In the genomic region with DNA sequence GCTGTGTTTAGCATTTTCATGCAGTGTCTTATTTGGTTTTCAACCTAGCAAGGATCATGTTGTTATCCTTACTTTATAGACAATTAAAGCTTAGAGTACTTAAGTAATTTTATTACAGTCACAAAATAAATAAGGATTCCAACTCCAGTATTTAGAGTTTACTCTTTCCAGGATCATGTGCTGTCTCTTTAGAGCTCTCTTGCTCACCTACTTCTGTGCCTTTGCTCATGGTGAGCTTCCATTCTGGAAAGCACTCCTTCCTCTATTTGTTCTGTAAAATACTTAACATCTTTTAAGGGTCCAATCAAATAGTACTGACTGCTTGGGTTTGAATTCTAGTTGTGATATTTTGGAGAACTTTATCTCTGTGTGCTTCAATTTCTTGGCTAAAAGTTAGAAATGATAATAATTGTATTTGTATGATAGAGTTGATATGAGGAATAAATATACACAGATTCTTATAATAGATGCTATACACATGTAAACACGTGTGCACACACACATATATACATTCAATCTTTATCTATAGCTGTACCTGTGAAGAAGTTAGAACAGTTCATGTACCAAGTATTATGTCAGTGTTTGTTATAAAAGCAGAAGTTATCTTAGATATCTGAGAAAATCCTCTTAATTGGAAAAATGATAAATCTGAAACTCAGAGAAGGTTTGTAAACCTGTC, we compare ENCODE assay signal across 21 cellular contexts. TPM values are rescaled to one million over a fixed set of nuclear protein-coding genes. Genes with fewer than 3 reads are reported as not detected.
"Had no signal": no experiment of that assay in that cellular context is flagged by ENCODE, and none has a peak within 500 bp of the region (broad histone marks: within the 10 kb centered on the region; RNA-seq: fewer than 3 reads in every experiment).

No MANE protein-coding gene starts in this region.

- H3K9me3 ChIP-seq: esophagus squamous epithelium, lower lobe of right lung, ovary, right lobe of liver, suprapubic skin, upper lobe of right lung had no signal

- H3K4me3 ChIP-seq: esophagus squamous epithelium, lower lobe of right lung, ovary, right lobe of liver, smooth muscle cell, suprapubic skin, upper lobe of right lung had no signal

- H3K4me3 Mint-ChIP-seq: activated naive CD8-positive, alpha-beta T cell treated with anti-CD3 and anti-CD28 coated beads, Interleukin-2, amount 50 U/mL, for 24 hours; activated T-helper 17 cell treated with anti-CD3 and anti-CD28 coated beads, Interleukin-2, amount 50 U/mL, for 72 hours; stimulated activated naive CD8-positive, alpha-beta T cell treated with anti-CD3 and anti-CD28 coated beads, Interleukin-15, Interleukin-2, amounts not matched to agents 100 ng/mL and 50 ng/mL, for 24 hours had no signal

- H3K27ac Mint-ChIP-seq: activated naive CD8-positive, alpha-beta T cell treated with anti-CD3 and anti-CD28 coated beads, Interleukin-2, amount 50 U/mL, for 24 hours; activated T-helper 17 cell treated with anti-CD3 and anti-CD28 coated beads, Interleukin-2, amount 50 U/mL, for 72 hours; stimulated activated naive CD8-positive, alpha-beta T cell treated with anti-CD3 and anti-CD28 coated beads, Interleukin-15, Interleukin-2, amounts not matched to agents 100 ng/mL and 50 ng/mL, for 24 hours had no signal

- H3K9me3 Mint-ChIP-seq: activated T-helper 17 cell treated with anti-CD3 and anti-CD28 coated beads, Interleukin-2, amount 50 U/mL, for 72 hours; stimulated activated naive CD8-positive, alpha-beta T cell treated with anti-CD3 and anti-CD28 coated beads, Interleukin-15, Interleukin-2, amounts not matched to agents 100 ng/mL and 50 ng/mL, for 24 hours had no signal

- H3K4me1 ChIP-seq: esophagus squamous epithelium, lower lobe of right lung, right lobe of liver, suprapubic skin, upper lobe of right lung had no signal

- H3K27me3 ChIP-seq: esophagus squamous epithelium, ovary, right lobe of liver, suprapubic skin, upper lobe of right lung had no signal

- H3K27ac ChIP-seq: esophagus squamous epithelium, lower lobe of right lung, ovary, right lobe of liver, suprapubic skin, upper lobe of right lung had no signal

- H3K4me1 Mint-ChIP-seq: activated naive CD8-positive, alpha-beta T cell treated with anti-CD3 and anti-CD28 coated beads, Interleukin-2, amount 50 U/mL, for 24 hours; activated T-helper 17 cell treated with anti-CD3 and anti-CD28 coated beads, Interleukin-2, amount 50 U/mL, for 72 hours had no signal

- H3K36me3 ChIP-seq: esophagus squamous epithelium, lower lobe of right lung, ovary, right lobe of liver, suprapubic skin, upper lobe of right lung had no signal

- DNase-seq: activated CD4-positive, CD25-positive, alpha-beta regulatory T cell treated with anti-CD3 and anti-CD28 coated beads, Interleukin-2, amount 50 U/mL, for 72 hours; activated naive CD4-positive, alpha-beta T cell treated with Interleukin-2 at 50 U/mL for 16 hours; activated naive CD8-positive, alpha-beta T cell treated with anti-CD3 and anti-CD28 coated beads, Interleukin-2, amount 50 U/mL, for 24 hours; aorta; cortex of kidney; effector CD4-positive, alpha-beta T cell; esophagus squamous epithelium; glutamatergic neuron; left cardiac atrium; lower lobe of right lung; ovary; right lobe of liver; T-helper 9 cell; upper lobe of right lung had no signal

- ATAC-seq: activated naive CD8-positive, alpha-beta T cell treated with anti-CD3 and anti-CD28 coated beads, Interleukin-2, amount 50 U/mL, for 24 hours; activated T-helper 17 cell treated with anti-CD3 and anti-CD28 coated beads, Interleukin-2, amount 50 U/mL, for 72 hours; left cardiac atrium; lower lobe of right lung; right lobe of liver; upper lobe of right lung had no signal

RNA-seq across cellular contexts. Expression of gene CALCR, which starts 18.2 kb away (rescaled TPM):
- total RNA-seq: activated T-helper 17 cell treated with anti-CD3 and anti-CD28 coated beads, Interleukin-2, amount 50 U/mL, for 72 hours; endothelial cell of umbilical vein; fibroblast of villous mesenchyme; pulmonary artery endothelial cell; right lobe of liver; smooth muscle cell; suprapubic skin; upper lobe of right lung had no signal
- polyA plus RNA-seq: endothelial cell of umbilical vein, smooth muscle cell had no signal
